30 cellular contexts compared by ENCODE assay signal in the genomic region with DNA sequence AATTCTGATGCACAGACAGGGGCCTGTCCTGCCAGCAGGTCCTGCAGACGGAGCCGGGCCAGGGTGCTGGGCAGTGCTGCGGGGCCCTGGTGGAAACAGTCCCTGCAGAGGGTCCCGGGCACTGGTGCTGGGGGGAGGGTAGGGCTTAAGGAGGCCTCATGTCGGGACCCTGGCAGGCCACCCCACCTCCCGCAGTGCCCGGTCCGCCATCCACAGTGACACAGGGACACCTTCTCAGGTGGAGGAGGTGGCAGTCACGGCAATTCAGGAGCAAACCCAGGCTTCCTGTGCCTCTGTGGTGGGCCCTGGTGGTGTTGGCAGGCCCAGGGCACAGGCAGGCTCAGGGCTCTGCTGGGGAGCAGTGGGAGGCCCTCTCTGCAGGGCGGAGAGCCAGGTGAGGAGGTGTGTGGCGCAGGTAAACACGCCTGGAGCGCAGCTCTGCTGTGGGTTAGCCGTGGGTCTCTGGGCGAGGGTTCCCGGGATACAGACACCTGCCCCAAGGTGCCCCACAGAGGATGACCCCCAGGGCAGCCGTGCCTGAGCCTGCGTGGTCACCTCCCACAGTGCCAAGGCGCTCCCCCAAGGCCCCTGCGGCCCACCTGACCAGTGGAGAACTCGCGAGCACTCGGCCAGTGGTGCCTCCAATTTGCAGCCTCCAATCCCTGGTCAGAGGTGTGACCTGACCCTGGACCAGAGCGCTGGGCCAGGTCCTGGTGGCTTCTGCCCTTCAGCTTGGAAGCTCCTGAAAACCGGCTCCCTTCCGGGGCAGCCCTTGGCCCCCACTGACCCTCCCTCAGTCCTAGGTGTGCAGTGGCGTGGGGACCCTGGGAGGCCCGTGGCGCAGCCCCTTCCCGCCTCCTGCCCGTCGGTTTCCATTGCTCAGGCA. TPM values are rescaled to one million over a fixed set of nuclear protein-coding genes. Genes with fewer than 3 reads are reported as not detected.
A peak's percentile ranks its signal among the peaks of the same experiment; 100 is the strongest.
DNase-seq lines count a peak whose midpoint lies in the region; ATAC-seq, FAIRE-seq and TF ChIP-seq lines count a peak whose summit lies in the region.
"Had no signal": no experiment of that assay in that cellular context is flagged by ENCODE, and none has a peak within 500 bp of the region (broad histone marks: within the 10 kb centered on the region; RNA-seq: fewer than 3 reads in every experiment).

No MANE protein-coding gene starts in this region.

- H3K4me1 ChIP-seq in HUES64 (ENCODE audit: insufficient read depth, low read length) (peaks cover 14% of the 10 kb centered on the region; the same call in 1 of the 2 replicates), body of pancreas (peaks cover 79% of the 10 kb centered on the region), kidney (ENCODE audit: control insufficient read depth in 1 of 2, insufficient read depth in 1 of 2, low read depth in 1 of 2, low read length in 2 of 2) (peaks cover 52 to 72% of the 10 kb centered on the region in 2 donors)
- H3K4me1 ChIP-seq: neural progenitor cell had no signal

- intact Hi-C loops in body of pancreas (cut with DNase I) (no loop called here), kidney (cut with DNase I) (no loop called here)

- H3K4me3 Mint-ChIP-seq in progenitor cell of endocrine pancreas (ENCODE audit: low read depth): no peak overlapping the region
- H3K4me3 Mint-ChIP-seq: activated T-cell treated with anti-CD3 and anti-CD28 coated beads, Interleukin-2, amount 50 U/mL, for 72 hours; CD8-positive, alpha-beta memory T cell; dendritic cell treated with granulocyte-macrophage colony-stimulating factor and Interleukin-4, amounts not matched to agents 40 ng/mL and 50 ng/mL, for 4 days; neural progenitor cell; T-helper 17 cell had no signal

- H3K9ac ChIP-seq in HUES64 (ENCODE audit: low read depth, low read length): no peak overlapping the region
- peak overlapping the region; percentile 28 to 65 for H3K9ac ChIP-seq in kidney (ENCODE audit: low read length in 2 of 2)
- H3K9ac ChIP-seq: neural progenitor cell had no signal

- DNase-seq in body of pancreas (peak in 2 of 4 donors; percentile 58 to 60), kidney (peak; percentile 80), progenitor cell of endocrine pancreas (ENCODE audit: low spot score, unreplicated experiment) (no peak), NCI-H2107 treated with DMSO at 0.1 percent for 48 hours (lab: John Stamatoyannopoulos, UW; ENCODE audit: unreplicated experiment) (no peak), NCI-H748 treated with DMSO at 0.1 percent for 48 hours (lab: John Stamatoyannopoulos, UW) (no peak), GM12892 (ENCODE audit: insufficient read length) (no peak)
- DNase-seq: activated CD4-positive, alpha-beta T cell treated with anti-CD3 and anti-CD28 coated beads, Interleukin-2, amount 50 U/mL, for 48 hours; activated CD4-positive, CD25-positive, alpha-beta regulatory T cell treated with anti-CD3 and anti-CD28 coated beads, Interleukin-2, amount 50 U/mL, for 72 hours; activated T-cell treated with anti-CD3 and anti-CD28 coated beads, Interleukin-2, amount 50 U/mL, for 72 hours; central memory CD4-positive, alpha-beta T cell; DMS153; foreskin melanocyte; GOT3; NCI-H146; NCI-H2107; NCI-H446 treated with DMSO at 0.1 percent for 48 hours; OCI-M1; sigmoid colon; stimulated activated CD4-positive, alpha-beta T cell treated with anti-CD3 and anti-CD28 coated beads, Interleukin-4, amount 100 ng/mL, for 4 hours; T-helper 17 cell had no signal

- H3K4me3 ChIP-seq in HUES64 (ENCODE audit: low read length) (no peak overlapping the region), body of pancreas (no peak overlapping the region), kidney (ENCODE audit: low read length in 2 of 2) (peak overlapping the region in 1 of 2 donors; percentile 55)
- H3K4me3 ChIP-seq: heart right ventricle, neural progenitor cell, sigmoid colon, upper lobe of left lung had no signal

- peaks cover 40% of the 10 kb centered on the region for H3K4me1 Mint-ChIP-seq in progenitor cell of endocrine pancreas (ENCODE audit: low read depth)
- H3K4me1 Mint-ChIP-seq: CD8-positive, alpha-beta memory T cell had no signal

- FAIRE-seq in kidney (lab: Jason Lieb, UNC) (no peak), GM12892 (lab: Jason Lieb, UNC) (no peak)
- FAIRE-seq: endometrium, GM19239 had no signal

- TF ChIP-seq POLR2A in body of pancreas (IDR thresholded peaks at IDR 0.05): no peak
- no peak for TF ChIP-seq POLR2A in GM12892 (IDR thresholded peaks at IDR 0.05; ENCODE audit: low read depth, low read length)

- H3K9me3 Mint-ChIP-seq in progenitor cell of endocrine pancreas (ENCODE audit: low read depth): no peaks in the 10 kb centered on the region
- H3K9me3 Mint-ChIP-seq: activated T-cell treated with anti-CD3 and anti-CD28 coated beads, Interleukin-2, amount 50 U/mL, for 72 hours; CD8-positive, alpha-beta memory T cell; dendritic cell treated with granulocyte-macrophage colony-stimulating factor and Interleukin-4, amounts not matched to agents 40 ng/mL and 50 ng/mL, for 4 days; neural progenitor cell had no signal

- no peaks in the 10 kb centered on the region for H3K36me3 Mint-ChIP-seq in progenitor cell of endocrine pancreas (ENCODE audit: insufficient read depth)
- H3K36me3 Mint-ChIP-seq: CD8-positive, alpha-beta memory T cell; neural progenitor cell had no signal

- H3K27me3 ChIP-seq in HUES64 (ENCODE audit: insufficient read depth, low read length): no peaks in the 10 kb centered on the region
- H3K27me3 ChIP-seq in body of pancreas: no peaks in the 10 kb centered on the region
- H3K27me3 ChIP-seq: heart right ventricle, neural progenitor cell, sigmoid colon, upper lobe of left lung had no signal

- peak overlapping the region; percentile 86 for H3K27ac Mint-ChIP-seq in progenitor cell of endocrine pancreas
- H3K27ac Mint-ChIP-seq: activated T-cell treated with anti-CD3 and anti-CD28 coated beads, Interleukin-2, amount 50 U/mL, for 72 hours; CD8-positive, alpha-beta memory T cell; dendritic cell treated with granulocyte-macrophage colony-stimulating factor and Interleukin-4, amounts not matched to agents 40 ng/mL and 50 ng/mL, for 4 days; neural progenitor cell; T-helper 17 cell had no signal

- H3K27ac ChIP-seq in HUES64 (ENCODE audit: low read depth, low read length) (0 out of 2 replicates have a peak overlapping the region, but pooled peaks have one; percentile 46), body of pancreas (peak overlapping the region; percentile 45 to 82 (median 76)), kidney (ENCODE audit: low read depth in 2 of 2, low read length in 2 of 2) (peak overlapping the region; percentile 94 to 99)
- H3K27ac ChIP-seq: heart right ventricle, HL-60, neural progenitor cell, sigmoid colon, upper lobe of left lung had no signal

- ATAC-seq in body of pancreas: no peak
- no peak for ATAC-seq in HG03520 (IDR thresholded peaks at IDR 0.05; ENCODE audit: unreplicated experiment)
- ATAC-seq: activated T-cell treated with anti-CD3 and anti-CD28 coated beads, Interleukin-2, amount 50 U/mL, for 72 hours; heart right ventricle; T-helper 17 cell had no signal

- H3K36me3 ChIP-seq in HUES64 (ENCODE audit: insufficient read depth, low read length): peaks cover 15% of the 10 kb centered on the region
- no peaks in the 10 kb centered on the region for H3K36me3 ChIP-seq in body of pancreas (replicated peaks in 1 of 2; ENCODE audit: insufficient read depth in 1 of 2, low read depth in 2 of 2)
- H3K36me3 ChIP-seq in kidney (ENCODE audit: control insufficient read depth in 1 of 2, insufficient read depth in 2 of 2, low read length in 2 of 2): no peaks in the 10 kb centered on the region
- H3K36me3 ChIP-seq: heart right ventricle, neural progenitor cell, sigmoid colon, upper lobe of left lung had no signal

- WGBS in HUES64: 91% methylated on average over 32 of the region's 32 CpGs
- WGBS in body of pancreas, 2 donors: 46 to 57% methylated on average over 8 to 27 of the region's 32 CpGs

- H3K9me3 ChIP-seq in HUES64 (ENCODE audit: insufficient read depth, low read depth, low read length) (no peaks in the 10 kb centered on the region), body of pancreas (no peaks in the 10 kb centered on the region), kidney (ENCODE audit: control insufficient read depth in 1 of 2, low read length in 2 of 2) (no peaks in the 10 kb centered on the region)
- H3K9me3 ChIP-seq: heart right ventricle, sigmoid colon, upper lobe of left lung had no signal

- H3K27me3 Mint-ChIP-seq in progenitor cell of endocrine pancreas: no peaks in the 10 kb centered on the region
- H3K27me3 Mint-ChIP-seq: dendritic cell treated with granulocyte-macrophage colony-stimulating factor and Interleukin-4, amounts not matched to agents 40 ng/mL and 50 ng/mL, for 4 days had no signal

- no peak for TF ChIP-seq CTCF in body of pancreas (IDR thresholded peaks at IDR 0.05)
- no peak for TF ChIP-seq CTCF in kidney (IDR thresholded peaks at IDR 0.05; ENCODE audit: borderline replicate concordance, extremely low read depth, insufficient read depth)
- no peak for TF ChIP-seq CTCF in progenitor cell of endocrine pancreas (IDR thresholded peaks at IDR 0.05; ENCODE audit: unreplicated experiment)

RNA-seq across cellular contexts. Expression of gene COL18A1, which starts 19.2 kb away (rescaled TPM):
- 84.3 TPM for polyA plus RNA-seq in HUES64 (2013, experiment 1 of 2)
- polyA plus RNA-seq in HUES64 (2013, experiment 2 of 2): 87.8 TPM
- total RNA-seq in body of pancreas: 100 to 1,000 TPM; 108 to 284 TPM
- total RNA-seq in kidney: 316 TPM
- 150 TPM for polyA plus RNA-seq in kidney (ENCODE audit: insufficient read depth, low read depth, low replicate concordance)
- total RNA-seq in progenitor cell of endocrine pancreas: 271 TPM in 2 replicates
- 0.68 TPM for polyA plus RNA-seq in GM12892 (2012; ENCODE audit: missing spikeins)

Comparison
In these comparisons a context has a peak if more than half of its experiments do, and no peak if none do; other contexts are left out.
1. H3K27ac ChIP-seq: peak in every context shown above with its lines; median percentile 96 in kidney; 76 in body of pancreas; 46 in HUES64.